In genomic region chr10:102120987-102121738, GRCh38 we compare ENCODE assay signal across 8 cellular contexts. TPM values are rescaled to one million over a fixed set of nuclear protein-coding genes. Genes with fewer than 3 reads are reported as not detected.
DNase-seq lines count a peak whose midpoint lies in the region; ATAC-seq and TF ChIP-seq lines count a peak whose summit lies in the region.

No MANE protein-coding gene starts in this region.

- H3K4me3 ChIP-seq in parathyroid adenoma (ENCODE audit: low read depth, low read length) = peak overlapping the region; percentile 89

- peaks cover 32% of the 10 kb centered on the region for H3K4me1 ChIP-seq in parathyroid adenoma

- ATAC-seq in left cardiac atrium (peak; percentile 42 to 50), GM21360 (IDR thresholded peaks at IDR 0.05; ENCODE audit: unreplicated experiment) (no peak), HG02852 (IDR thresholded peaks at IDR 0.05; ENCODE audit: unreplicated experiment) (no peak), GM18519 (IDR thresholded peaks at IDR 0.05; ENCODE audit: low FRiP score, unreplicated experiment) (no peak)

- peak; percentile 37 for DNase-seq in Caki2 (ENCODE audit: low read depth)
- peak; percentile 58 for DNase-seq in KBM-7
- peak; percentile 51 for DNase-seq in left cardiac atrium

- peaks cover 14% of the 10 kb centered on the region for H3K79me2 ChIP-seq in parathyroid adenoma

- H3K27me3 ChIP-seq in parathyroid adenoma (ENCODE audit: control insufficient read depth, insufficient read depth, low read length) = no peaks in the 10 kb centered on the region

- H3K36me3 ChIP-seq in parathyroid adenoma (ENCODE audit: control insufficient read depth, insufficient read depth, low read length) = no peaks in the 10 kb centered on the region

- H3K27ac ChIP-seq in adipose tissue (ENCODE audit: low read depth, low read length) = peak overlapping the region; percentile 40
- H3K27ac ChIP-seq in parathyroid adenoma = peak overlapping the region; percentile 100

- no peak for TF ChIP-seq CTCF in parathyroid adenoma (IDR thresholded peaks at IDR 0.05)

- 3 to 18% (median 7%) methylated on average over 14 to 15 of the region's 15 CpGs for WGBS in adipose tissue, 3 donors

- H3K9me3 ChIP-seq in parathyroid adenoma (ENCODE audit: control insufficient read depth, low read length) = no peaks in the 10 kb centered on the region

- H2AFZ ChIP-seq in parathyroid adenoma = peak overlapping the region; percentile 95

- in situ Hi-C loops in Caki2 (cut with HindIII; ENCODE audit: low pct_unique_long_range_greater_than_20kb, low sequenced_read_pairs) = no loop called here
- in situ Hi-C loops in KBM-7 (cut with MboI; ENCODE audit: low pct_unique_long_range_greater_than_20kb, low sequenced_read_pairs) = no loop called here

- H3K9ac ChIP-seq in parathyroid adenoma = peak overlapping the region; percentile 97

- peak overlapping the region; percentile 96 for H3K4me2 ChIP-seq in parathyroid adenoma (ENCODE audit: low read length)

- intact Hi-C loops in left cardiac atrium (cut with DNase I) = no loop called here

RNA-seq across cellular contexts. Expression of gene LDB1, which starts 1.0 kb away (rescaled TPM):
- total RNA-seq in Caki2 (2014; rRNA removed; shearing (Covaris generic); ENCODE audit: low replicate concordance) = 14.9 and 22.7 TPM in 2 replicates
- 10 to 100 TPM; 15.3 to 23.6 (median 19.8) TPM for polyA plus RNA-seq in adipose tissue
- 10 to 100 TPM; 44.3 to 48.6 TPM for total RNA-seq in left cardiac atrium

RNA-seq across cellular contexts. Expression of gene PPRC1, which starts 11.7 kb away (rescaled TPM):
- total RNA-seq in Caki2 (2014; rRNA removed; shearing (Covaris generic); ENCODE audit: low replicate concordance) = 5.3 and 15.8 TPM in 2 replicates
- 10 to 100 TPM in 2 of 3 donors, 1 to 10 TPM in 1; 8.9 to 44.4 (median 23.1) TPM for polyA plus RNA-seq in adipose tissue
- total RNA-seq in left cardiac atrium = 10 to 100 TPM; 11.2 to 29.5 TPM

RNA-seq across cellular contexts. Expression of gene NOLC1, which starts 31.0 kb away (rescaled TPM):
- 68.0 and 74.0 TPM in 2 replicates for total RNA-seq in Caki2 (2014; rRNA removed; shearing (Covaris generic); ENCODE audit: low replicate concordance)
- 10 to 100 TPM; 17.0 to 69.9 (median 33.4) TPM for polyA plus RNA-seq in adipose tissue
- 10 to 100 TPM; 26.3 to 37.6 TPM for total RNA-seq in left cardiac atrium

RNA-seq across cellular contexts. Expression of gene HPS6, which starts 56.0 kb away (rescaled TPM):
- 55.8 and 65.1 TPM in 2 replicates for total RNA-seq in Caki2 (2014; rRNA removed; shearing (Covaris generic); ENCODE audit: low replicate concordance)
- polyA plus RNA-seq in adipose tissue = 10 to 100 TPM in 1 of 3 donors, 1 to 10 TPM in 2; 5.5 to 10.5 (median 9.1) TPM
- total RNA-seq in left cardiac atrium = 10 to 100 TPM; 10.1 to 12.1 TPM

Comparison
In these comparisons a context has a peak if more than half of its experiments do, and no peak if none do; other contexts are left out.
1. ATAC-seq: peak in left cardiac atrium (2 of 2); none in GM21360 (single experiment), HG02852 (single experiment) and GM18519 (single experiment).
2. Peak in every context shown above with its lines, with median percentiles within 50 percentile points of each other: DNase-seq.